In genomic region chr6:144063744-144064401, GRCh38 we compare ENCODE assay signal across 8 cellular contexts. TPM values are rescaled to one million over a fixed set of nuclear protein-coding genes. Genes with fewer than 3 reads are reported as not detected.
DNase-seq lines count a peak whose midpoint lies in the region; ATAC-seq and TF ChIP-seq lines count a peak whose summit lies in the region.

No MANE protein-coding gene starts in this region.

- H3K79me2 ChIP-seq in OCI-LY7 (ENCODE audit: insufficient read depth, low read depth, low read length): no peaks in the 10 kb centered on the region
- no peaks in the 10 kb centered on the region for H3K79me2 ChIP-seq in neural cell (replicated peaks; ENCODE audit: insufficient read depth, low read length)

- H3F3A ChIP-seq in neural cell (ENCODE audit: insufficient read depth, low read length, poor library complexity, severe bottlenecking): no peaks in the 10 kb centered on the region

- H3K36me3 Mint-ChIP-seq in Calu3 (ENCODE audit: insufficient read depth, unreplicated experiment): peaks cover 15% of the 10 kb centered on the region

- H3K4me1 ChIP-seq in OCI-LY7 (ENCODE audit: insufficient read depth, low read length, poor library complexity, severe bottlenecking): peaks cover 24% of the 10 kb centered on the region
- H3K4me1 ChIP-seq in stomach: peaks cover 7 to 31% (median 21%) of the 10 kb centered on the region in 4 donors

- 0 to 1% (median 0%) methylated on average over 28 to 72 of the region's 72 CpGs for WGBS in stomach, 5 donors

- TF ChIP-seq EP300 in neural cell (conservative IDR thresholded peaks at IDR 0.05; ENCODE audit: poor library complexity, severe bottlenecking) (peak; percentile 31), stomach (IDR thresholded peaks at IDR 0.05) (no peak)

- TF ChIP-seq POLR2A in stomach (IDR thresholded peaks at IDR 0.05): peak in 2 of 4 donors; percentile 43 to 61

- H3K9ac ChIP-seq in neural cell (ENCODE audit: low read length): peak overlapping the region; percentile 53

- H3K4me3 Mint-ChIP-seq in Calu3 (ENCODE audit: low read depth, unreplicated experiment): peak overlapping the region; percentile 82

- peak overlapping the region; percentile 82 for H3K4me3 ChIP-seq in OCI-LY7 (ENCODE audit: low read depth, low read length, poor library complexity, severe bottlenecking)
- peak overlapping the region; percentile 51 for H3K4me3 ChIP-seq in fibroblast of mammary gland (ENCODE audit: control insufficient read depth, low read depth, low read length)
- peak overlapping the region; percentile 94 for H3K4me3 ChIP-seq in neural cell (ENCODE audit: low read length)
- peak overlapping the region; percentile 71 to 90 (median 79) for H3K4me3 ChIP-seq in stomach

- no peak overlapping the region for H3K27ac Mint-ChIP-seq in Calu3 (ENCODE audit: unreplicated experiment)

- peaks cover 44% of the 10 kb centered on the region for H3K27me3 ChIP-seq in neural cell (ENCODE audit: insufficient read depth, low read depth, low read length)
- H3K27me3 ChIP-seq in stomach: peaks cover 0 to 41% (median 0%) of the 10 kb centered on the region in 3 donors

- H3K36me3 ChIP-seq in OCI-LY7 (ENCODE audit: insufficient read depth, low read length) (no peaks in the 10 kb centered on the region), neural cell (ENCODE audit: insufficient read depth, low read length) (no peaks in the 10 kb centered on the region), stomach (no peaks in the 10 kb centered on the region)

- ATAC-seq in GM19467 (IDR thresholded peaks at IDR 0.05; ENCODE audit: unreplicated experiment): peak; percentile 86

- TF ChIP-seq CTCF in Calu3 (IDR thresholded peaks at IDR 0.05; ENCODE audit: unreplicated experiment) (no peak), OCI-LY7 (conservative IDR thresholded peaks at IDR 0.05; ENCODE audit: low read length) (peak; percentile 60), fibroblast of mammary gland (conservative IDR thresholded peaks at IDR 0.05; ENCODE audit: control insufficient read depth, insufficient read depth, low read depth, low read length) (no peak), neural cell (IDR thresholded peaks at IDR 0.05; ENCODE audit: poor library complexity, severe bottlenecking) (peak; percentile 70), stomach (IDR thresholded peaks at IDR 0.05) (peak in 3 of 7 experiments; percentile 10 to 52 (median 17))

- TF ChIP-seq RAD21 in neural cell (conservative IDR thresholded peaks at IDR 0.05): peak; percentile 41

- POLR2A ChIA-PET in OCI-LY7 (lab: Charles Lee): interaction anchor here (0.6 to 3.2 kb wide), 12 partner anchors 9 to 463 kb away, joined by 3 to 17 read pairs (median 4); no protein-coding TSS in a partner anchor

- H3K27ac ChIP-seq in OCI-LY7 (ENCODE audit: low read depth, low read length, poor library complexity, severe bottlenecking) (peak overlapping the region; percentile 29), neural cell (ENCODE audit: low read length) (no peak overlapping the region), stomach (peak overlapping the region; percentile 71 to 94 (median 90))

- CTCF ChIA-PET in Calu3 (lab: Charles Lee): no interaction called here
- CTCF ChIA-PET in OCI-LY7 (lab: Charles Lee; ENCODE audit: unreplicated experiment): interaction anchor here (0.9 kb wide), 1 partner anchor 33 kb away, joined by 3 read pairs; no protein-coding TSS in a partner anchor

- H3K9me3 Mint-ChIP-seq in Calu3 (ENCODE audit: low read depth, unreplicated experiment): no peaks in the 10 kb centered on the region

- H2AFZ ChIP-seq in OCI-LY7 (ENCODE audit: low read length) (peak overlapping the region; percentile 96), neural cell (ENCODE audit: low read depth, low read length) (peak overlapping the region; percentile 29)

- peak; percentile 84 for DNase-seq in Calu3
- DNase-seq in HK-2 (ENCODE audit: unreplicated experiment): peak; percentile 79
- peak; percentile 89 for DNase-seq in OCI-LY7 (ENCODE audit: low spot score)
- DNase-seq in activated T-cell treated with anti-CD3 and anti-CD28 coated beads, Interleukin-2, amount 50 U/mL, for 1 hour: peak; percentile 92
- DNase-seq in fibroblast of mammary gland (ENCODE audit: low read depth): peak; percentile 4
- DNase-seq in stomach: peak; percentile 93

- H3K4me2 ChIP-seq in OCI-LY7 (ENCODE audit: low read length) (peak overlapping the region; percentile 86), neural cell (ENCODE audit: low read length) (peak overlapping the region; percentile 68)

- BruUV-seq in Calu3 (replicated peaks; lab: Mats Ljungman, UMichigan) (no TSS peak), OCI-LY7 (replicated peaks; lab: Mats Ljungman, UMichigan) (no TSS peak)

- H3K9me3 ChIP-seq in OCI-LY7 (ENCODE audit: low read length) (no peaks in the 10 kb centered on the region), neural cell (ENCODE audit: low read length) (no peaks in the 10 kb centered on the region), stomach (no peaks in the 10 kb centered on the region)

- intact Hi-C loops in Calu3 (cut with micrococcal nuclease; ENCODE audit: unreplicated experiment) (no loop called here), OCI-LY7 (cut with micrococcal nuclease; ENCODE audit: unreplicated experiment) (loop anchor here (1.0 to 10.0 kb wide), 4 partner anchors 31 to 609 kb away; partner anchors contain the start of genes ADAT2, LTV1, PEX3 and SF3B5), stomach (cut with DNase I; ENCODE audit: low total_unique reads) (no loop called here)

- peaks cover 8% of the 10 kb centered on the region for H3K4me1 Mint-ChIP-seq in Calu3 (ENCODE audit: low read depth, unreplicated experiment)

- peaks cover 21% of the 10 kb centered on the region for H3K27me3 Mint-ChIP-seq in Calu3 (ENCODE audit: unreplicated experiment)

- H4K20me1 ChIP-seq in OCI-LY7 (ENCODE audit: insufficient read depth, low read length) (no peaks in the 10 kb centered on the region), neural cell (ENCODE audit: insufficient read depth) (no peaks in the 10 kb centered on the region)

- H3K9me2 ChIP-seq in OCI-LY7 (ENCODE audit: insufficient read depth, low read length): no peaks in the 10 kb centered on the region
- H3K9me2 ChIP-seq in neural cell (ENCODE audit: insufficient read depth, low read length): no peaks in the 10 kb centered on the region

TF ChIP-seq in neural cell, 6 proteins besides CTCF, POLR2A, EP300 and RAD21:
- TF ChIP-seq MXI1 (conservative IDR thresholded peaks at IDR 0.05; ENCODE audit: poor library complexity, severe bottlenecking): peak; percentile 71
- no peak for TF ChIP-seq POLR2AphosphoS5 (IDR thresholded peaks at IDR 0.05)
TF ChIP-seq in neural cell: peak in this region for 1.

RNA-seq across cellular contexts. Expression of gene SF3B5, which starts 31.5 kb away (rescaled TPM):
- 104 and 113 TPM in 2 replicates for total RNA-seq in Calu3 (2022)
- 132 and 187 TPM in 2 replicates for total RNA-seq in OCI-LY7 (2014; rRNA removed; shearing (Covaris generic))
- 110 and 135 TPM in 2 replicates for total RNA-seq in OCI-LY7 (2022)
- 246 and 257 TPM in 2 replicates for polyA plus RNA-seq in neural cell
- polyA minus RNA-seq in neural cell: 80.6 and 92.4 TPM in 2 replicates
- 100 to 1,000 TPM in 4 of 5 donors, 10 to 100 TPM in 1; 41.3 to 196 (median 170) TPM for total RNA-seq in stomach
- 100 to 1,000 TPM; 166 to 246 (median 202) TPM for polyA plus RNA-seq in stomach

RNA-seq across cellular contexts. Expression of gene PLAGL1, which starts 55.8 kb away (rescaled TPM):
- total RNA-seq in Calu3 (2022) (9.8 and 10.7 TPM in 2 replicates), OCI-LY7 (2022) (1.7 and 2.3 TPM in 2 replicates), stomach (10 to 100 TPM; 13.4 to 94.9 (median 25.9) TPM)
- 1.0 and 1.7 TPM in 2 replicates for total RNA-seq in OCI-LY7 (2014; rRNA removed; shearing (Covaris generic))
- polyA plus RNA-seq in neural cell (22.3 and 34.0 TPM in 2 replicates), stomach (10 to 100 TPM; 11.2 to 13.8 (median 13.6) TPM)
- polyA minus RNA-seq in neural cell: 17.0 and 28.8 TPM in 2 replicates

Comparison
In these comparisons a context has a peak if more than half of its experiments do, and no peak if none do; other contexts are left out.
1. DNase-seq: peak in every context shown above with its lines; median percentile 93 in stomach; 92 in activated T-cell treated with anti-CD3 and anti-CD28 coated beads, Interleukin-2, amount 50 U/mL, for 1 hour; 89 in OCI-LY7; 84 in Calu3; 79 in HK-2; 4 in fibroblast of mammary gland.
2. CTCF ChIP-seq: peak in OCI-LY7 (single experiment) and neural cell (single experiment); none in Calu3 (single experiment) and fibroblast of mammary gland (single experiment).
3. Peak in every context shown above with its lines, with median percentiles within 50 percentile points of each other: H3K4me3 ChIP-seq.